7 cellular contexts compared by ENCODE assay signal in genomic region chr4:76960014-76960413, GRCh38. TPM values are rescaled to one million over a fixed set of nuclear protein-coding genes. Genes with fewer than 3 reads are reported as not detected.
DNase-seq lines count a peak whose midpoint lies in the region; ATAC-seq, FAIRE-seq and TF ChIP-seq lines count a peak whose summit lies in the region.

No MANE protein-coding gene starts in this region.

- H3K4me3 Mint-ChIP-seq in HFFc6, result no peak overlapping the region; the same call in 1 of the 2 replicates

- H3K4me3 ChIP-seq in HUES48 (ENCODE audit: low read depth, low read length) (no peak overlapping the region), small intestine (ENCODE audit: low read depth in 1 of 2, low read length in 2 of 2) (no peak overlapping the region), foreskin fibroblast (ENCODE audit: low read depth in 1 of 2, low read length in 2 of 2) (no peak overlapping the region)

- H3K9ac ChIP-seq in HUES48 (ENCODE audit: low read depth, low read length), result no peak overlapping the region

- peak overlapping the region; percentile 37 for H3K27ac ChIP-seq in HUES48 (ENCODE audit: low read depth, low read length)
- no peak overlapping the region for H3K27ac ChIP-seq in small intestine (ENCODE audit: low read depth in 1 of 2, low read length in 1 of 2)

- DNase-seq in HFFc6, result no peak
- peak; percentile 80 for DNase-seq in small intestine
- no peak for DNase-seq in urothelium cell line (ENCODE audit: low spot score)
- no peak for DNase-seq in foreskin fibroblast
- DNase-seq in C1 segment of cervical spinal cord (lab: John Stamatoyannopoulos, UW), result no peak

- ATAC-seq in GM18907 (IDR thresholded peaks at IDR 0.05; ENCODE audit: unreplicated experiment), result peak; percentile 80

- peaks cover 4% of the 10 kb centered on the region; the same call in 1 of the 2 replicates for H3K9me3 Mint-ChIP-seq in HFFc6

- peak overlapping the region; percentile 52; the same call in 1 of the 2 replicates for H3K27ac Mint-ChIP-seq in HFFc6

- WGBS in small intestine, 3 donors, result 14 to 54% (median 27%) methylated on average over 4 of the region's 4 CpGs

- 0 out of 2 replicates have a peak, but pooled peaks cover 7% of the 10 kb centered on the region for H3K4me1 ChIP-seq in HUES48 (ENCODE audit: control insufficient read depth, insufficient read depth, low read length)
- H3K4me1 ChIP-seq in small intestine (ENCODE audit: control insufficient read depth in 2 of 2, insufficient read depth in 1 of 2, low read depth in 1 of 2, low read length in 1 of 2), result peaks cover 4 to 11% of the 10 kb centered on the region in 2 donors

- FAIRE-seq in small intestine (lab: Jason Lieb, UNC) (no peak), urothelium cell line (lab: Jason Lieb, UNC) (no peak)

- H3K36me3 ChIP-seq in HUES48 (ENCODE audit: control insufficient read depth, insufficient read depth, low read length), result no peaks in the 10 kb centered on the region
- H3K36me3 ChIP-seq in small intestine (ENCODE audit: control insufficient read depth in 2 of 2, insufficient read depth in 2 of 2, low read length in 2 of 2), result no peaks in the 10 kb centered on the region

- peaks cover 90% of the 10 kb centered on the region for H3K4me1 Mint-ChIP-seq in HFFc6 (ENCODE audit: low read depth)

- TF ChIP-seq CTCF in HFFc6 (IDR thresholded peaks at IDR 0.05) (no peak), foreskin fibroblast (IDR thresholded peaks at IDR 0.05; ENCODE audit: low read depth, low read length) (no peak)

- H3K27me3 ChIP-seq in HUES48 (ENCODE audit: control insufficient read depth, insufficient read depth, low read length), result no peaks in the 10 kb centered on the region
- no peaks in the 10 kb centered on the region for H3K27me3 ChIP-seq in small intestine (ENCODE audit: control insufficient read depth in 2 of 2, insufficient read depth in 2 of 2, low read length in 2 of 2)

- H3K9me3 ChIP-seq in HUES48 (ENCODE audit: control insufficient read depth, insufficient read depth, low read length), result no peaks in the 10 kb centered on the region
- H3K9me3 ChIP-seq in small intestine (ENCODE audit: control insufficient read depth, low read depth), result no peaks in the 10 kb centered on the region

- H3K27me3 Mint-ChIP-seq in HFFc6 (ENCODE audit: insufficient read depth), result peaks cover 11% of the 10 kb centered on the region

- H3K36me3 Mint-ChIP-seq in HFFc6 (ENCODE audit: low read depth), result peaks cover 78% of the 10 kb centered on the region

RNA-seq across cellular contexts. Expression of gene SEPTIN11, which starts 10.5 kb away (rescaled TPM):
- total RNA-seq in HFFc6 (2021; fragmentation: NEBNext Ultra II Directional; extraction: Animal tissue kit (Norgen Biotek cat#: 25700)), result 100 to 1,000 TPM; 563 to 907 (median 620) TPM
- 10 to 100 TPM; 19.0 to 33.0 (median 21.1) TPM for polyA plus RNA-seq in small intestine
